Comparison of ENCODE assay signal across 11 cellular contexts in genomic region chr20:48716086-48716485, GRCh38.
A peak's percentile ranks its signal among the peaks of the same experiment; 100 is the strongest.
DNase-seq lines count a peak whose midpoint lies in the region; ATAC-seq and TF ChIP-seq lines count a peak whose summit lies in the region.
"Had no signal": no experiment of that assay in that cellular context is flagged by ENCODE, and none has a peak within 500 bp of the region (broad histone marks: within the 10 kb centered on the region; RNA-seq: fewer than 3 reads in every experiment).

No MANE protein-coding gene starts in this region.

- H3K27me3 ChIP-seq in esophagus squamous epithelium, result no peaks in the 10 kb centered on the region

- H3K27me3 Mint-ChIP-seq in glutamatergic neuron (ENCODE audit: unreplicated experiment), result peaks cover 15% of the 10 kb centered on the region

- no peaks in the 10 kb centered on the region for H3K9me3 ChIP-seq in KOPT-K1 (ENCODE audit: insufficient read depth, low read length, poor library complexity, severe bottlenecking)
- no peaks in the 10 kb centered on the region for H3K9me3 ChIP-seq in esophagus squamous epithelium

- peaks cover 4% of the 10 kb centered on the region for H3K9me3 Mint-ChIP-seq in glutamatergic neuron (ENCODE audit: unreplicated experiment)
- H3K9me3 Mint-ChIP-seq: nephron progenitor cell had no signal

- ATAC-seq in GM19452 (IDR thresholded peaks at IDR 0.05; ENCODE audit: unreplicated experiment), result no peak
- no peak for ATAC-seq in HG03196 (IDR thresholded peaks at IDR 0.05; ENCODE audit: unreplicated experiment)
- no peak for ATAC-seq in HG03521 (IDR thresholded peaks at IDR 0.05; ENCODE audit: unreplicated experiment)
- ATAC-seq: HepG2 had no signal

- no peak overlapping the region for H3K4me3 Mint-ChIP-seq in glutamatergic neuron (ENCODE audit: unreplicated experiment)
- H3K4me3 Mint-ChIP-seq: nephron progenitor cell had no signal

- intact Hi-C loops in esophagus squamous epithelium (cut with DNase I), result no loop called here

- peak; percentile 47 for DNase-seq in activated T-cell treated with anti-CD3 and anti-CD28 coated beads for 48 hours (ENCODE audit: low read depth)
- DNase-seq in glutamatergic neuron, result no peak
- peak; percentile 62 for DNase-seq in stimulated activated CD8-positive, alpha-beta memory T cell treated with anti-CD3 and anti-CD28 coated beads, Interleukin-2, amount 100 ng/mL, for 48 hours (ENCODE audit: low read depth in 2 of 2)
- no peak for DNase-seq in esophagus squamous epithelium (lab: John Stamatoyannopoulos, UW)
- DNase-seq: NCI-H345, nephron progenitor cell had no signal

- WGBS in esophagus squamous epithelium, 2 donors, result 66 to 88% methylated on average over 3 to 10 of the region's 13 CpGs

- no peak for TF ChIP-seq CTCF in glutamatergic neuron (IDR thresholded peaks at IDR 0.05; ENCODE audit: partially characterized antibody, unreplicated experiment)
- TF ChIP-seq CTCF in esophagus squamous epithelium (IDR thresholded peaks at IDR 0.05), result no peak

- H3K4me1 Mint-ChIP-seq in glutamatergic neuron (ENCODE audit: low read depth, unreplicated experiment), result peaks cover 4% of the 10 kb centered on the region

- H3K27ac ChIP-seq in KOPT-K1 (ENCODE audit: low read depth, low read length, poor library complexity, severe bottlenecking) (peak overlapping the region; percentile 84), esophagus squamous epithelium (peak overlapping the region in 2 of 4 donors; percentile 30 to 42)

- TF ChIP-seq POLR2A in esophagus squamous epithelium (IDR thresholded peaks at IDR 0.05), result no peak

- H3K27ac Mint-ChIP-seq in glutamatergic neuron (ENCODE audit: unreplicated experiment), result peak overlapping the region; percentile 59
- H3K27ac Mint-ChIP-seq: nephron progenitor cell had no signal

- H3K36me3 ChIP-seq in KOPT-K1 (ENCODE audit: insufficient read depth, low read length) (no peaks in the 10 kb centered on the region), esophagus squamous epithelium (no peaks in the 10 kb centered on the region)

- H3K36me3 Mint-ChIP-seq in glutamatergic neuron (ENCODE audit: unreplicated experiment), result peaks cover 14% of the 10 kb centered on the region

- H3K4me1 ChIP-seq in esophagus squamous epithelium, result peaks cover 0 to 31% (median 14%) of the 10 kb centered on the region in 3 donors

- no peak overlapping the region for H3K4me3 ChIP-seq in esophagus squamous epithelium

Comparison
In these comparisons a context has a peak if more than half of its experiments do, and no peak if none do; other contexts are left out.
1. DNase-seq: peak in activated T-cell treated with anti-CD3 and anti-CD28 coated beads for 48 hours (single experiment) and stimulated activated CD8-positive, alpha-beta memory T cell treated with anti-CD3 and anti-CD28 coated beads, Interleukin-2, amount 100 ng/mL, for 48 hours (2 of 2); none in glutamatergic neuron (single experiment) and esophagus squamous epithelium (single experiment).